26 cellular contexts compared by ENCODE assay signal in the genomic region with DNA sequence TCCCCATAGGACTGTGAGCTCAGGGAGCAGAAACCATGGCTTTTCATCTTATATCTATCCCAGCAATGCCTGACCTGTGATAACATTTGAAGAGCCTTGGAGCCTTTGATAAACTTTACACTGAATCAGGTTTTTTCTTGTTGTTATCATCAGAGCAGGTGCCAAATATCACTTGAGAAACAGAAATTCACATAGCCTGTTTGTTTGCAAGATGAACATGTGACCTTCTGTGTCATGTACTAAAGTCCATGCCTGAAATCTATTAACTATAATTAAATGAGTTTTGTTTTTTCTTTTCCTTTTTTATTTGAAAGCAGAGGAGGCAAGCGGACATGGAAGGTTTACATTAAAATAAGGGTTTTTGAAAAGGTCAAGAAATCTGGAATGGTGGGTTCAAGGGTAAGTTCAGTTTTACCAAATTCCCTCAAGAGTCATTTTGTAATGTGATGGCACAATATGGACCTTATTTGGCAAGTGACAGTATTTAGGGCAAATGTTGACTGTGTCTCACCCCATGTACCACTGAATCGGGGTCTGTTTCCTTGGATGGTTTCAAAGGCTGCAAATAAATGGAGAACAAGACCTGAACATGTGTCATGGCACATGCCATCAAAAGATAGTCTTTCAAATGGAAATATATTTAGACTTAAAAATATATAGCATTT.
"Had no signal": no experiment of that assay in that cellular context is flagged by ENCODE, and none has a peak within 500 bp of the region (broad histone marks: within the 10 kb centered on the region; RNA-seq: fewer than 3 reads in every experiment).

No MANE protein-coding gene starts in this region.

- DNase-seq: activated CD4-positive, alpha-beta memory T cell treated with anti-CD3 and anti-CD28 coated beads, Interleukin-2, amount 10 ng/mL, durations not matched to agents 7 days and 5 days; activated CD4-positive, alpha-beta T cell treated with anti-CD3 and anti-CD28 coated beads for 1 hour; activated CD4-positive, alpha-beta T cell treated with anti-CD3 and anti-CD28 coated beads for 48 hours; activated CD4-positive, CD25-positive, alpha-beta regulatory T cell; activated CD8-positive, alpha-beta memory T cell treated with anti-CD3 and anti-CD28 coated beads for 24 hours; activated CD8-positive, alpha-beta memory T cell treated with anti-CD3 and anti-CD28 coated beads, Interleukin-2, amount 10 ng/mL, durations not matched to agents 7 days and 5 days; activated CD8-positive, alpha-beta memory T cell treated with anti-CD3 and anti-CD28 coated beads, Interleukin-2, amount 50 U/mL, for 48 hours; activated effector memory CD4-positive, alpha-beta T cell treated with Interleukin-2 at 50 U/mL for 16 hours; activated naive CD4-positive, alpha-beta T cell treated with anti-CD3 and anti-CD28 coated beads, Interleukin-2, amount 10 ng/mL, durations not matched to agents 7 days and 5 days; activated naive CD8-positive, alpha-beta T cell treated with anti-CD3 and anti-CD28 coated beads, Interleukin-2, amount 50 U/mL, for 24 hours; activated T-cell treated with anti-CD3 and anti-CD28 coated beads, Interleukin-2, amount 50 U/mL, for 48 hours; amniotic stem cell; aorta; Karpas-422; NCI-H1048; NCI-H1436 treated with DMSO at 0.1 percent for 48 hours; NCI-H1694 treated with DMSO at 0.1 percent for 48 hours; NCI-H2029; NCI-H345; NCI-H524 treated with DMSO at 0.1 percent for 48 hours; SIG-M5; T-helper 1 cell; T-helper 2 cell; T-helper 9 cell; WERI-Rb-1 had no signal

- H3K27me3 ChIP-seq: cardiac muscle cell had no signal

- H3K4me3 ChIP-seq: cardiac muscle cell had no signal

- H3K36me3 ChIP-seq: cardiac muscle cell, WERI-Rb-1 had no signal

- H3K27ac ChIP-seq: cardiac muscle cell, WERI-Rb-1 had no signal
